Comparison of ENCODE assay signal across 11 cellular contexts in genomic region chr1:84988588-84988987, GRCh38. TPM values are rescaled to one million over a fixed set of nuclear protein-coding genes. Genes with fewer than 3 reads are reported as not detected.
DNase-seq lines count a peak whose midpoint lies in the region; ATAC-seq and TF ChIP-seq lines count a peak whose summit lies in the region.
"Had no signal": no experiment of that assay in that cellular context is flagged by ENCODE, and none has a peak within 500 bp of the region (broad histone marks: within the 10 kb centered on the region; RNA-seq: fewer than 3 reads in every experiment).

No MANE protein-coding gene starts in this region.

- peak overlapping the region; percentile 35 for H3K27ac Mint-ChIP-seq in activated naive CD4-positive, alpha-beta T cell treated with anti-CD3 and anti-CD28 coated beads, Interleukin-2, amount 10 ng/mL, durations not matched to agents 7 days and 5 days
- peak overlapping the region; percentile 80 for H3K27ac Mint-ChIP-seq in stimulated activated naive CD8-positive, alpha-beta T cell treated with anti-CD3 and anti-CD28 coated beads, Interleukin-15, Interleukin-2, amounts not matched to agents 100 ng/mL and 50 ng/mL, for 24 hours

- TF ChIP-seq POLR2A in heart left ventricle (IDR thresholded peaks at IDR 0.05) = no peak

- peak; percentile 23 for DNase-seq in activated naive CD4-positive, alpha-beta T cell treated with anti-CD3 and anti-CD28 coated beads, Interleukin-2, amount 10 ng/mL, durations not matched to agents 7 days and 5 days
- no peak for DNase-seq in activated naive CD4-positive, alpha-beta T cell (lab: John Stamatoyannopoulos, UW)
- no peak for DNase-seq in NCI-H2196 (lab: John Stamatoyannopoulos, UW; ENCODE audit: unreplicated experiment)
- no peak for DNase-seq in heart left ventricle
- no peak for DNase-seq in NCI-H187 (lab: John Stamatoyannopoulos, UW)
- DNase-seq: H7, NCI-H226, pancreas had no signal

- WGBS in heart left ventricle, 4 donors = 53 to 61% (median 56%) methylated on average over 2 of the region's 2 CpGs

- H3K9me3 Mint-ChIP-seq in activated naive CD4-positive, alpha-beta T cell treated with anti-CD3 and anti-CD28 coated beads, Interleukin-2, amount 10 ng/mL, durations not matched to agents 7 days and 5 days = no peaks in the 10 kb centered on the region
- no peaks in the 10 kb centered on the region for H3K9me3 Mint-ChIP-seq in stimulated activated naive CD8-positive, alpha-beta T cell treated with anti-CD3 and anti-CD28 coated beads, Interleukin-15, Interleukin-2, amounts not matched to agents 100 ng/mL and 50 ng/mL, for 24 hours

- H3K4me1 ChIP-seq in heart left ventricle = peaks cover 0 to 7% (median 0%) of the 10 kb centered on the region in 12 donors
- H3K4me1 ChIP-seq: pancreas had no signal

- no peaks in the 10 kb centered on the region for H3K27me3 ChIP-seq in heart left ventricle
- H3K27me3 ChIP-seq: pancreas had no signal

- H3K27me3 Mint-ChIP-seq in activated naive CD4-positive, alpha-beta T cell treated with anti-CD3 and anti-CD28 coated beads, Interleukin-2, amount 10 ng/mL, durations not matched to agents 7 days and 5 days = no peaks in the 10 kb centered on the region
- H3K27me3 Mint-ChIP-seq in stimulated activated naive CD8-positive, alpha-beta T cell treated with anti-CD3 and anti-CD28 coated beads, Interleukin-15, Interleukin-2, amounts not matched to agents 100 ng/mL and 50 ng/mL, for 24 hours = peaks cover 3% of the 10 kb centered on the region

- H3K36me3 ChIP-seq in heart left ventricle = no peaks in the 10 kb centered on the region
- H3K36me3 ChIP-seq: pancreas had no signal

- H3K27ac ChIP-seq in heart left ventricle = no peak overlapping the region
- H3K27ac ChIP-seq: pancreas had no signal

- no peak overlapping the region for H3K4me3 Mint-ChIP-seq in activated naive CD4-positive, alpha-beta T cell treated with anti-CD3 and anti-CD28 coated beads, Interleukin-2, amount 10 ng/mL, durations not matched to agents 7 days and 5 days
- H3K4me3 Mint-ChIP-seq in stimulated activated naive CD8-positive, alpha-beta T cell treated with anti-CD3 and anti-CD28 coated beads, Interleukin-15, Interleukin-2, amounts not matched to agents 100 ng/mL and 50 ng/mL, for 24 hours = peak overlapping the region; percentile 30

- H3K36me3 Mint-ChIP-seq in activated naive CD4-positive, alpha-beta T cell treated with anti-CD3 and anti-CD28 coated beads, Interleukin-2, amount 10 ng/mL, durations not matched to agents 7 days and 5 days = peaks cover 13% of the 10 kb centered on the region
- peaks cover 42% of the 10 kb centered on the region for H3K36me3 Mint-ChIP-seq in stimulated activated naive CD8-positive, alpha-beta T cell treated with anti-CD3 and anti-CD28 coated beads, Interleukin-15, Interleukin-2, amounts not matched to agents 100 ng/mL and 50 ng/mL, for 24 hours (ENCODE audit: low read depth)

- CTCF ChIA-PET in activated naive CD4-positive, alpha-beta T cell treated with anti-CD3 and anti-CD28 coated beads, Interleukin-2, amount 10 ng/mL, durations not matched to agents 7 days and 5 days (lab: Charles Lee) = no interaction called here

- intact Hi-C loops in heart left ventricle (cut with DNase I) = no loop called here

- ATAC-seq in HG02610 (IDR thresholded peaks at IDR 0.05; ENCODE audit: unreplicated experiment) (peak; percentile 76), HG03571 (IDR thresholded peaks at IDR 0.05; ENCODE audit: unreplicated experiment) (peak; percentile 70), heart left ventricle (no peak)
- ATAC-seq: pancreas had no signal

- no peak overlapping the region for H3K4me3 ChIP-seq in heart left ventricle
- H3K4me3 ChIP-seq: pancreas had no signal

- no peaks in the 10 kb centered on the region for H3K9me3 ChIP-seq in heart left ventricle
- H3K9me3 ChIP-seq: pancreas had no signal

- TF ChIP-seq CTCF in heart left ventricle (IDR thresholded peaks at IDR 0.05) = no peak

- peaks cover 39% of the 10 kb centered on the region for H3K4me1 Mint-ChIP-seq in activated naive CD4-positive, alpha-beta T cell treated with anti-CD3 and anti-CD28 coated beads, Interleukin-2, amount 10 ng/mL, durations not matched to agents 7 days and 5 days
- peaks cover 44% of the 10 kb centered on the region for H3K4me1 Mint-ChIP-seq in stimulated activated naive CD8-positive, alpha-beta T cell treated with anti-CD3 and anti-CD28 coated beads, Interleukin-15, Interleukin-2, amounts not matched to agents 100 ng/mL and 50 ng/mL, for 24 hours (ENCODE audit: low read depth)

RNA-seq across cellular contexts. Expression of gene MCOLN2, which starts 8.3 kb away (rescaled TPM):
- 1 to 10 TPM in 2 of 9 donors, under 1 TPM in 1, not detected in 6; 0.12 to 2.9 (median 1.1) TPM for total RNA-seq in heart left ventricle
- polyA plus RNA-seq in heart left ventricle = not detected

RNA-seq across cellular contexts. Expression of gene MCOLN3, which starts 59.7 kb away (rescaled TPM):
- total RNA-seq in heart left ventricle = 1 to 10 TPM in 1 of 9 donors, under 1 TPM in 6, not detected in 2; 0.16 to 1.4 (median 0.35) TPM
- polyA plus RNA-seq in heart left ventricle = 1 to 10 TPM in 1 of 2 donors, under 1 TPM in 1; 0.07 to 1.1 TPM

Comparison
In these comparisons a context has a peak if more than half of its experiments do, and no peak if none do; other contexts are left out.
1. ATAC-seq: peak in HG02610 (single experiment) and HG03571 (single experiment); none in heart left ventricle (0 of 4).